ENCODE assay signal across 10 cellular contexts in genomic region chr17:14203392-14203791, GRCh38. TPM values are rescaled to one million over a fixed set of nuclear protein-coding genes. Genes with fewer than 3 reads are reported as not detected.
DNase-seq lines count a peak whose midpoint lies in the region; ATAC-seq and TF ChIP-seq lines count a peak whose summit lies in the region.
"Had no signal": no experiment of that assay in that cellular context is flagged by ENCODE, and none has a peak within 500 bp of the region (broad histone marks: within the 10 kb centered on the region; RNA-seq: fewer than 3 reads in every experiment).

No MANE protein-coding gene starts in this region.

- H3K18ac ChIP-seq in mesendoderm (ENCODE audit: low read length) = no peak overlapping the region

- H3K79me2 ChIP-seq in DND-41 (ENCODE audit: insufficient read depth, low read length) (no peaks in the 10 kb centered on the region), mesendoderm (ENCODE audit: control insufficient read depth, insufficient read depth, low read length) (no peaks in the 10 kb centered on the region)

- H2BK5ac ChIP-seq in mesendoderm (ENCODE audit: low read length) = no peak overlapping the region

- peaks cover 0 to 6% of the 10 kb centered on the region in 2 donors for H3K9me3 Mint-ChIP-seq in activated naive CD4-positive, alpha-beta T cell treated with anti-CD3 and anti-CD28 coated beads, Interleukin-2, amount 50 U/mL, for 72 hours

- peaks cover 9 to 43% of the 10 kb centered on the region in 2 donors for H3K36me3 Mint-ChIP-seq in activated naive CD4-positive, alpha-beta T cell treated with anti-CD3 and anti-CD28 coated beads, Interleukin-2, amount 50 U/mL, for 72 hours

- H2BK120ac ChIP-seq in mesendoderm (ENCODE audit: low read depth, low read length) = no peak overlapping the region

- intact Hi-C loops in adrenal gland (cut with DNase I) = no loop called here

- H2AFZ ChIP-seq in DND-41 (ENCODE audit: low read depth, low read length) = no peak overlapping the region

- H2BK15ac ChIP-seq in mesendoderm (replicated peaks; ENCODE audit: low read depth) = no peak overlapping the region

- no peak overlapping the region for H3K4me2 ChIP-seq in DND-41 (ENCODE audit: insufficient read depth, low read length)
- no peak overlapping the region for H3K4me2 ChIP-seq in mesendoderm (ENCODE audit: low read length)

- no peak overlapping the region for H3K4ac ChIP-seq in mesendoderm (ENCODE audit: low read depth, low read length)

- no peak overlapping the region for H3K9ac ChIP-seq in DND-41 (ENCODE audit: low read depth, low read length)
- no peak overlapping the region for H3K9ac ChIP-seq in mesendoderm (ENCODE audit: low read length)

- H3K23ac ChIP-seq in mesendoderm (ENCODE audit: low read length) = no peak overlapping the region

- TF ChIP-seq CTCF in DND-41 (IDR thresholded peaks at IDR 0.05; ENCODE audit: borderline replicate concordance, extremely low read depth, low read length, poor library complexity, severe bottlenecking) = peak; percentile 41
- TF ChIP-seq CTCF in LNCaP clone FGC (IDR thresholded peaks at IDR 0.05; ENCODE audit: control insufficient read depth, extremely low read depth, insufficient read depth) = peak; percentile 25; the same call in 1 of the 2 replicates
- TF ChIP-seq CTCF in adrenal gland (IDR thresholded peaks at IDR 0.05) = peak in 1 of 6 experiments; percentile 11

- H3K4me1 ChIP-seq in DND-41 (ENCODE audit: insufficient read depth, low read length) (0 out of 2 replicates have a peak, but pooled peaks cover 9% of the 10 kb centered on the region), mesendoderm (ENCODE audit: control insufficient read depth, low read depth, low read length) (no peaks in the 10 kb centered on the region), adrenal gland (replicated peaks in 1 of 2) (no peaks in the 10 kb centered on the region)

- H4K5ac ChIP-seq in mesendoderm (ENCODE audit: low read length) = no peak overlapping the region

- H3K27ac ChIP-seq in DND-41 (ENCODE audit: low read length) = no peak overlapping the region
- H3K27ac ChIP-seq in mesendoderm (ENCODE audit: low read depth, low read length) = no peak overlapping the region
- H3K27ac ChIP-seq in adrenal gland = no peak overlapping the region

- H3K9me3 ChIP-seq in DND-41 (ENCODE audit: insufficient read depth, low read length, severe bottlenecking) (no peaks in the 10 kb centered on the region), adrenal gland (replicated peaks in 1 of 3) (no peaks in the 10 kb centered on the region)
- H3K9me3 ChIP-seq: esophagus squamous epithelium, mucosa of descending colon had no signal

- ATAC-seq in DND-41 (ENCODE audit: insufficient read depth, low read depth) (no peak), HG02840 (IDR thresholded peaks at IDR 0.05; ENCODE audit: low FRiP score, unreplicated experiment) (no peak)
- ATAC-seq in activated naive CD4-positive, alpha-beta T cell treated with anti-CD3 and anti-CD28 coated beads, Interleukin-2, amount 50 U/mL, for 72 hours = peak in 1 of 2 donors; percentile 25
- ATAC-seq: mucosa of descending colon had no signal

- WGBS in mesendoderm (ENCODE audit: extremely low coverage, insufficient coverage, low lambda C conversion rate) = no CpG with 5 or more reads among the region's 3 CpGs
- WGBS in adrenal gland, 4 donors = 81 to 96% (median 91%) methylated on average over 3 of the region's 3 CpGs

- H3K27ac Mint-ChIP-seq in activated naive CD4-positive, alpha-beta T cell treated with anti-CD3 and anti-CD28 coated beads, Interleukin-2, amount 50 U/mL, for 72 hours = peak overlapping the region; percentile 24 to 57

- no peak overlapping the region for H2AK5ac ChIP-seq in mesendoderm (ENCODE audit: low read length)

- H3K56ac ChIP-seq in mesendoderm (ENCODE audit: low read length) = no peak overlapping the region

- H3K79me1 ChIP-seq in mesendoderm (ENCODE audit: low read length) = no peaks in the 10 kb centered on the region

- DNase-seq in DND-41 (no peak), LNCaP clone FGC (ENCODE audit: low read depth) (no peak), mesendoderm (peak; percentile 36), SIG-M5 (lab: John Stamatoyannopoulos, UW) (no peak), NCI-H2227 treated with DMSO at 0.1 percent for 48 hours (lab: John Stamatoyannopoulos, UW) (no peak), adrenal gland (no peak)
- DNase-seq in activated naive CD4-positive, alpha-beta T cell treated with anti-CD3 and anti-CD28 coated beads, Interleukin-2, amount 50 U/mL, for 72 hours (ENCODE audit: low spot score in 2 of 2) = no peak
- DNase-seq: esophagus squamous epithelium, mucosa of descending colon had no signal

- H4K8ac ChIP-seq in mesendoderm (ENCODE audit: low read depth, low read length) = no peak overlapping the region

- peaks cover 16% of the 10 kb centered on the region for H3K36me3 ChIP-seq in DND-41 (ENCODE audit: insufficient read depth, low read length)
- H3K36me3 ChIP-seq in mesendoderm (ENCODE audit: control insufficient read depth, insufficient read depth, low read length) = no peaks in the 10 kb centered on the region
- H3K36me3 ChIP-seq in adrenal gland (replicated peaks in 1 of 2) = no peaks in the 10 kb centered on the region

- H3K27me3 ChIP-seq in DND-41 (ENCODE audit: insufficient read depth, low read length, poor library complexity) (no peaks in the 10 kb centered on the region), mesendoderm (ENCODE audit: insufficient read depth, low read length, poor library complexity) (no peaks in the 10 kb centered on the region), adrenal gland (no peaks in the 10 kb centered on the region)
- H3K27me3 ChIP-seq: esophagus squamous epithelium had no signal

- TF ChIP-seq POLR2A in adrenal gland (IDR thresholded peaks at IDR 0.05) = no peak

- H3K4me3 ChIP-seq in DND-41 (ENCODE audit: low read depth in 1 of 2, low read length in 2 of 2) (no peak overlapping the region), LNCaP clone FGC (ENCODE audit: low read depth, low read length) (no peak overlapping the region), mesendoderm (ENCODE audit: low read length) (no peak overlapping the region), adrenal gland (no peak overlapping the region)
- H3K4me3 ChIP-seq: esophagus squamous epithelium, mucosa of descending colon had no signal

- no peaks in the 10 kb centered on the region; the same call in 1 of the 2 replicates for H4K20me1 ChIP-seq in DND-41 (ENCODE audit: insufficient read depth, low read length)

RNA-seq across cellular contexts. Expression of gene CDRT15, which starts 33.3 kb away (rescaled TPM):
- total RNA-seq in activated naive CD4-positive, alpha-beta T cell treated with anti-CD3 and anti-CD28 coated beads, Interleukin-2, amount 50 U/mL, for 72 hours = not detected
- not detected for polyA plus RNA-seq in mesendoderm (2013, experiment 1 of 2)
- polyA plus RNA-seq in mesendoderm (2013, experiment 2 of 2) = not detected
- not detected for total RNA-seq in adrenal gland
- not detected for polyA plus RNA-seq in adrenal gland
- total RNA-seq: esophagus squamous epithelium, mucosa of descending colon had no signal
